ENCODE assay signal across 8 cellular contexts in genomic region chr16:46554435-46554834, GRCh38.
DNase-seq lines count a peak whose midpoint lies in the region; ATAC-seq and TF ChIP-seq lines count a peak whose summit lies in the region.
"Not testable (repeated sequence)": the region's sequence is repeated elsewhere in the genome, so short reads cannot be mapped to it uniquely, and the experiment has no call there.

No MANE protein-coding gene starts in this region.

- peak overlapping the region; percentile 7; the same call in 1 of the 2 replicates for H3K4me3 ChIP-seq in HUES6 (ENCODE audit: low read depth, low read length)
- not testable (repeated sequence) for H3K4me3 ChIP-seq in psoas muscle, upper lobe of left lung

- not testable (repeated sequence) for H3K9ac ChIP-seq in HUES6 (ENCODE audit: low read length)

- TF ChIP-seq POLR2A in upper lobe of left lung (IDR thresholded peaks at IDR 0.05) = not testable (repeated sequence)

- not testable (repeated sequence) for H3K27me3 ChIP-seq in HUES6 (ENCODE audit: control insufficient read depth, insufficient read depth, low read length); psoas muscle (ENCODE audit: insufficient read depth in 3 of 3, low read length in 2 of 3); upper lobe of left lung

- not testable (repeated sequence) for H3K27ac ChIP-seq in HUES6 (ENCODE audit: low read depth, low read length); psoas muscle; upper lobe of left lung

- not testable (repeated sequence) for H3K4me1 ChIP-seq in HUES6 (ENCODE audit: control insufficient read depth, insufficient read depth, low read length); psoas muscle; upper lobe of left lung

- H3K36me3 ChIP-seq in HUES6 (ENCODE audit: control insufficient read depth, insufficient read depth, low read length); psoas muscle (ENCODE audit: insufficient read depth in 1 of 2, low read depth in 1 of 2); upper lobe of left lung: not testable (repeated sequence)

- DNase-seq in ELR (ENCODE audit: low read depth) (peak; percentile 86), NOMO-1 treated with dmso at 0.1 percent for 144 hours (lab: John Stamatoyannopoulos, UW; ENCODE audit: unreplicated experiment) (peak; percentile 4), cerebellar cortex (ENCODE audit: low spot score) (peak; percentile 68), iPS DF 4.7 (ENCODE audit: extremely low read depth, low spot score) (peak; percentile 19), psoas muscle (peak; percentile 65 to 81), upper lobe of left lung (peak in 1 of 2 donors; percentile 60)
- peak; percentile 72 for DNase-seq in activated CD4-positive, alpha-beta T cell treated with anti-CD3 and anti-CD28 coated beads for 48 hours

- not testable (repeated sequence) for H3K9me3 ChIP-seq in HUES6 (ENCODE audit: control insufficient read depth, insufficient read depth, low read depth, low read length); psoas muscle; upper lobe of left lung

- not testable (repeated sequence) for ATAC-seq in psoas muscle; upper lobe of left lung (ENCODE audit: low FRiP score in 2 of 2)

- TF ChIP-seq EP300 in upper lobe of left lung (IDR thresholded peaks at IDR 0.05) = not testable (repeated sequence)

- intact Hi-C loops in psoas muscle (cut with DNase I) = loop anchor here in 1 of 2 donors (2.0 kb wide), 1 partner anchor 52 kb away; no protein-coding TSS in a partner anchor

- TF ChIP-seq CTCF in psoas muscle (IDR thresholded peaks at IDR 0.05) (peak; percentile 69), upper lobe of left lung (IDR thresholded peaks at IDR 0.05) (peak; percentile 42 to 79 (median 62))

- WGBS in psoas muscle, 3 donors = 15 to 20% (median 16%) methylated on average over 14 of the region's 14 CpGs
- 19% methylated on average over 14 of the region's 14 CpGs for WGBS in upper lobe of left lung, 2 donors
